In the genomic region with DNA sequence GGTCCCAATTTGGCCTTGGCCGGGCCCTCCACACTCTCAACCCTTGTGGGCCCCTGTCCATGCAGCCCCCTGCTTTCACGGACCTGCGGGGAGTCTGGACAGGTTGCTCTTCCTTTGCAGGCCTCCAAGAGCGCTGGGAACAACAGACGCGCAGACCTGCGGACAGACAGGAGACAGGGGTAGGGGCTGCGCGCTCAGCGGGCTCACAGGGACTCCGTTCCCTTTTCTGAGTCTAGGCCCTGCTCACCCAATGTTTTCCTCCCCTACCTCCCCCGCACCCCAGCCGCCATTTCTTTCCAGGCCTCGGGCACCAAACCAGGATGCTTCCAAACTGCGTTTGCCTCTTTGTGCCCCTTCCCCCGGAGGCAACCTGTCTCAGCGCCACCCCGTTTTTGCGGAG, we compare ENCODE assay signal across 6 cellular contexts. TPM values are rescaled to one million over a fixed set of nuclear protein-coding genes. Genes with fewer than 3 reads are reported as not detected.
"Had no signal": no experiment of that assay in that cellular context is flagged by ENCODE, and none has a peak within 500 bp of the region (broad histone marks: within the 10 kb centered on the region; RNA-seq: fewer than 3 reads in every experiment).

No MANE protein-coding gene starts in this region.

RNA-seq across cellular contexts. Expression of a gene that starts 0.7 kb away (rescaled TPM):
- total RNA-seq: K562, M059J, PC-3, Peyer's patch, SJCRH30, SK-MEL-5 had no signal
- polyA plus RNA-seq: K562 had no signal

RNA-seq across cellular contexts. Expression of a gene that starts 14.1 kb away (rescaled TPM):
- total RNA-seq: Peyer's patch, SJCRH30, SK-MEL-5 had no signal

RNA-seq across cellular contexts. Expression of a gene that starts 16.2 kb away (rescaled TPM):
- total RNA-seq: K562, PC-3, Peyer's patch, SJCRH30, SK-MEL-5 had no signal
- polyA plus RNA-seq: K562 had no signal
